ENCODE assay signal across 17 cellular contexts in the genomic region with DNA sequence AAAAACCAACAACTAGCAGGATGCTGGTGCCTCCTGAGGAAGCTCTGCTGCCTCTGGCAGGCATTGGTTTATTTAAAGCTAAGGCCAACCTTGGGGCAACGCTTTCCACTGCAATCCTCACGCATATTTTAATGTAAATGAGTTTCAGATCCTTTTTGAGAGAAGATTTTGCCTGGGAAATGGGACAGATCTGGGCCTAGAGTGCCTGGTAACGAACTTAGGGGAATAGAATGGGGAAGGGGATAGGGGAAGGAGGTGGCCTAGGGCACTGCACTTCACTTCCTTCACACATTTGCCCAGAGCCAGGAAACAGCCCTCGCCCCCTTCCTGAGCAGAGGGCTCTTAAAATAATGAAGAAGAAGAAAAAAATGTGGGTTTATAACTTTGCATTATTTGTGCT.
DNase-seq lines count a peak whose midpoint lies in the region; ATAC-seq, FAIRE-seq and TF ChIP-seq lines count a peak whose summit lies in the region.
"Had no signal": no experiment of that assay in that cellular context is flagged by ENCODE, and none has a peak within 500 bp of the region (broad histone marks: within the 10 kb centered on the region; RNA-seq: fewer than 3 reads in every experiment).

No MANE protein-coding gene starts in this region.

- peaks cover 0 to 4% (median 0%) of the 10 kb centered on the region in 8 donors for H3K9me3 ChIP-seq in spleen
- H3K9me3 ChIP-seq: colonic mucosa had no signal

- no peaks in the 10 kb centered on the region for H3K36me3 ChIP-seq in spleen
- H3K36me3 ChIP-seq: colonic mucosa had no signal

- intact Hi-C loops in spleen (cut with DNase I; ENCODE audit: low total_unique reads), result no loop called here

- H3K4me1 ChIP-seq in spleen, result peaks cover 3 to 32% (median 31%) of the 10 kb centered on the region in 6 donors
- H3K4me1 ChIP-seq: colonic mucosa had no signal

- DNase-seq in GM18507 (ENCODE audit: extremely low spot score, insufficient read length, low read depth) (no peak), NOMO-1 treated with DMSO at 0.1 percent for 48 hours (lab: John Stamatoyannopoulos, UW; ENCODE audit: unreplicated experiment) (peak; percentile 61), globus pallidus (ENCODE audit: low spot score) (peak; percentile 26), spleen (no peak)
- no peak for DNase-seq in stimulated activated CD4-positive, alpha-beta T cell treated with anti-CD3 and anti-CD28 coated beads, Interleukin-15, amount 100 ng/mL, for 24 hours
- DNase-seq in stimulated activated naive CD8-positive, alpha-beta T cell treated with anti-CD3 and anti-CD28 coated beads, Interleukin-15, Interleukin-2, amounts not matched to agents 100 U/mL and 50 U/mL, for 24 hours, result no peak
- DNase-seq: activated CD4-positive, CD25-positive, alpha-beta regulatory T cell treated with anti-CD3 and anti-CD28 coated beads, Interleukin-2, amount 50 U/mL, for 72 hours; activated gamma-delta T cell; anterior cingulate cortex; colonic mucosa; DMS79; NCI-H2029; NCI-H510A treated with DMSO at 0.1 percent for 48 hours; stimulated activated CD4-positive, alpha-beta T cell treated with anti-CD3 and anti-CD28 coated beads, Interleukin-12 subunit alpha, Interleukin-12 subunit beta, amount 100 ng/mL, for 4 hours had no signal

- H3K27ac ChIP-seq in spleen, result peak overlapping the region; percentile 7 to 69 (median 56)
- H3K27ac ChIP-seq: colonic mucosa had no signal

- peak; percentile 63 for FAIRE-seq in GM18507 (lab: Jason Lieb, UNC)

- no peak for TF ChIP-seq POLR2A in spleen (IDR thresholded peaks at IDR 0.05)

- no peak for ATAC-seq in HG02588 (IDR thresholded peaks at IDR 0.05; ENCODE audit: unreplicated experiment)
- ATAC-seq in stimulated activated naive CD8-positive, alpha-beta T cell treated with anti-CD3 and anti-CD28 coated beads, Interleukin-15, Interleukin-2, amounts not matched to agents 100 U/mL and 50 U/mL, for 24 hours, result no peak
- ATAC-seq: esophagus mucosa, Panc1 had no signal

- no peaks in the 10 kb centered on the region for H3K27me3 ChIP-seq in spleen (replicated peaks in 1 of 7)
- H3K27me3 ChIP-seq: colonic mucosa had no signal

- TF ChIP-seq CTCF in spleen (IDR thresholded peaks at IDR 0.05 in 8 of 11, conservative IDR thresholded peaks at IDR 0.05 in 3 of 11), result no peak

- H3K4me3 ChIP-seq in spleen, result no peak overlapping the region
- H3K4me3 ChIP-seq: colonic mucosa had no signal

- 23 to 34% (median 26%) methylated on average over 4 of the region's 4 CpGs for WGBS in spleen, 5 donors

Comparison
In these comparisons a context has a peak if more than half of its experiments do, and no peak if none do; other contexts are left out.
1. DNase-seq: peak in NOMO-1 treated with DMSO at 0.1 percent for 48 hours (single experiment) and globus pallidus (single experiment); none in GM18507 (single experiment), spleen (single experiment), stimulated activated CD4-positive, alpha-beta T cell treated with anti-CD3 and anti-CD28 coated beads, Interleukin-15, amount 100 ng/mL, for 24 hours (single experiment) and stimulated activated naive CD8-positive, alpha-beta T cell treated with anti-CD3 and anti-CD28 coated beads, Interleukin-15, Interleukin-2, amounts not matched to agents 100 U/mL and 50 U/mL, for 24 hours (single experiment).